18 cellular contexts compared by ENCODE assay signal in genomic region chr3:198028718-198029117, GRCh38.
DNase-seq lines count a peak whose midpoint lies in the region; TF ChIP-seq lines count a peak whose summit lies in the region.
"Had no signal": no experiment of that assay in that cellular context is flagged by ENCODE, and none has a peak within 500 bp of the region (broad histone marks: within the 10 kb centered on the region; RNA-seq: fewer than 3 reads in every experiment).

No MANE protein-coding gene starts in this region.

- peak overlapping the region; percentile 46; the same call in 1 of the 2 replicates for H3K27ac Mint-ChIP-seq in HFFc6
- H3K27ac Mint-ChIP-seq in progenitor cell of endocrine pancreas = no peak overlapping the region
- H3K27ac Mint-ChIP-seq: activated naive CD4-positive, alpha-beta T cell treated with anti-CD3 and anti-CD28 coated beads, Interleukin-2, amount 50 U/mL, for 72 hours; activated T-cell treated with anti-CD3 and anti-CD28 coated beads, Interleukin-2, amount 50 U/mL, for 24 hours had no signal

- no peaks in the 10 kb centered on the region for H3K79me2 ChIP-seq in mesendoderm (ENCODE audit: control insufficient read depth, insufficient read depth, low read length)

- no peak overlapping the region for H3K23ac ChIP-seq in mesendoderm (ENCODE audit: low read length)

- H4K8ac ChIP-seq in mesendoderm (ENCODE audit: low read depth, low read length) = no peak overlapping the region

- in situ Hi-C loops in astrocyte of the spinal cord (cut with HindIII; ENCODE audit: low sequenced_read_pairs) = no loop called here

- H3K9me3 Mint-ChIP-seq in HFFc6 = no peaks in the 10 kb centered on the region
- H3K9me3 Mint-ChIP-seq in progenitor cell of endocrine pancreas (ENCODE audit: low read depth) = no peaks in the 10 kb centered on the region
- H3K9me3 Mint-ChIP-seq: activated naive CD4-positive, alpha-beta T cell treated with anti-CD3 and anti-CD28 coated beads, Interleukin-2, amount 50 U/mL, for 72 hours; activated T-cell treated with anti-CD3 and anti-CD28 coated beads, Interleukin-2, amount 50 U/mL, for 24 hours had no signal

- no peaks in the 10 kb centered on the region for H3K36me3 ChIP-seq in mesendoderm (ENCODE audit: control insufficient read depth, insufficient read depth, low read length)

- no peak overlapping the region for H3K18ac ChIP-seq in mesendoderm (ENCODE audit: low read length)

- no peak overlapping the region for H2BK5ac ChIP-seq in mesendoderm (ENCODE audit: low read length)

- no peaks in the 10 kb centered on the region for H3K4me1 ChIP-seq in mesendoderm (ENCODE audit: control insufficient read depth, low read depth, low read length)
- H3K4me1 ChIP-seq: suprapubic skin had no signal

- peaks cover 15% of the 10 kb centered on the region for H3K4me1 Mint-ChIP-seq in HFFc6 (ENCODE audit: low read depth)
- peaks cover 2% of the 10 kb centered on the region for H3K4me1 Mint-ChIP-seq in progenitor cell of endocrine pancreas (ENCODE audit: low read depth)

- peak; percentile 10 for DNase-seq in AG08395 (ENCODE audit: low spot score)
- DNase-seq in HFFc6 = peak; percentile 18
- peak; percentile 70 for DNase-seq in astrocyte of the spinal cord (ENCODE audit: low read depth, low spot score)
- DNase-seq in fibroblast of villous mesenchyme (ENCODE audit: low read depth) = peak; percentile 65
- DNase-seq in mesendoderm = no peak
- DNase-seq in T-helper 9 cell = no peak
- DNase-seq in stimulated activated CD4-positive, alpha-beta T cell treated with anti-CD3 and anti-CD28 coated beads, Interleukin-4, amount 100 ng/mL, for 1 hour = no peak
- no peak for DNase-seq in progenitor cell of endocrine pancreas (ENCODE audit: low spot score, unreplicated experiment)
- DNase-seq: activated CD4-positive, alpha-beta T cell treated with anti-CD3 and anti-CD28 coated beads, Interleukin-2, amount 50 U/mL, for 4 hours; activated T-cell treated with anti-CD3 and anti-CD28 coated beads, Interleukin-2, amount 50 U/mL, for 24 hours; GF-D8; heart left ventricle; kidney; NCI-H1694 treated with DMSO at 0.1 percent for 48 hours; NCI-H524 had no signal

- no peak overlapping the region for H3K4ac ChIP-seq in mesendoderm (ENCODE audit: low read depth, low read length)

- no peak overlapping the region for H2BK120ac ChIP-seq in mesendoderm (ENCODE audit: low read depth, low read length)

- no CpG with 5 or more reads among the region's 6 CpGs for WGBS in mesendoderm (ENCODE audit: extremely low coverage, insufficient coverage, low lambda C conversion rate)

- no peaks in the 10 kb centered on the region for H3K27me3 ChIP-seq in mesendoderm (ENCODE audit: insufficient read depth, low read length, poor library complexity)
- H3K27me3 ChIP-seq: heart left ventricle, right atrium auricular region, suprapubic skin had no signal

- TF ChIP-seq CTCF in HFFc6 (IDR thresholded peaks at IDR 0.05) = no peak
- no peak for TF ChIP-seq CTCF in astrocyte of the spinal cord (IDR thresholded peaks at IDR 0.05; ENCODE audit: low read depth, low read length)
- TF ChIP-seq CTCF in fibroblast of villous mesenchyme (IDR thresholded peaks at IDR 0.05; ENCODE audit: insufficient read depth, low read depth, low read length) = no peak
- no peak for TF ChIP-seq CTCF in progenitor cell of endocrine pancreas (IDR thresholded peaks at IDR 0.05; ENCODE audit: unreplicated experiment)

- H3K27ac ChIP-seq in mesendoderm (ENCODE audit: low read depth, low read length) = no peak overlapping the region
- H3K27ac ChIP-seq: heart left ventricle, right atrium auricular region, suprapubic skin had no signal

- no peak overlapping the region for H3K4me2 ChIP-seq in mesendoderm (ENCODE audit: low read length)

- H4K5ac ChIP-seq in mesendoderm (ENCODE audit: low read length) = no peak overlapping the region

- H3K4me3 Mint-ChIP-seq in HFFc6 = peak overlapping the region; percentile 25; the same call in 1 of the 2 replicates
- no peak overlapping the region for H3K4me3 Mint-ChIP-seq in progenitor cell of endocrine pancreas (ENCODE audit: low read depth)
- H3K4me3 Mint-ChIP-seq: activated T-cell treated with anti-CD3 and anti-CD28 coated beads, Interleukin-2, amount 50 U/mL, for 24 hours had no signal

- H3K36me3 Mint-ChIP-seq in HFFc6 (ENCODE audit: low read depth) (no peaks in the 10 kb centered on the region; the same call in 1 of the 2 replicates), progenitor cell of endocrine pancreas (ENCODE audit: insufficient read depth) (peaks cover 5% of the 10 kb centered on the region)
- H3K36me3 Mint-ChIP-seq: activated naive CD4-positive, alpha-beta T cell treated with anti-CD3 and anti-CD28 coated beads, Interleukin-2, amount 50 U/mL, for 72 hours had no signal

- no peak overlapping the region for H3K56ac ChIP-seq in mesendoderm (ENCODE audit: low read length)

- H3K79me1 ChIP-seq in mesendoderm (ENCODE audit: low read length) = no peaks in the 10 kb centered on the region

- no peak overlapping the region for H3K4me3 ChIP-seq in astrocyte of the spinal cord (ENCODE audit: low read depth, low read length)
- H3K4me3 ChIP-seq in fibroblast of villous mesenchyme (ENCODE audit: low read depth, low read length) = no peak overlapping the region
- H3K4me3 ChIP-seq in mesendoderm (ENCODE audit: low read length) = no peak overlapping the region
- H3K4me3 ChIP-seq: heart left ventricle, right atrium auricular region, suprapubic skin had no signal

- no peak overlapping the region for H3K9ac ChIP-seq in mesendoderm (ENCODE audit: low read length)

- no peak overlapping the region for H2BK15ac ChIP-seq in mesendoderm (replicated peaks; ENCODE audit: low read depth)

- no peak overlapping the region for H2AK5ac ChIP-seq in mesendoderm (ENCODE audit: low read length)

- H3K27me3 Mint-ChIP-seq in HFFc6 (ENCODE audit: insufficient read depth) = no peaks in the 10 kb centered on the region; the same call in 1 of the 2 replicates
- no peaks in the 10 kb centered on the region for H3K27me3 Mint-ChIP-seq in progenitor cell of endocrine pancreas
- H3K27me3 Mint-ChIP-seq: activated T-cell treated with anti-CD3 and anti-CD28 coated beads, Interleukin-2, amount 50 U/mL, for 24 hours had no signal

Comparison
In these comparisons a context has a peak if more than half of its experiments do, and no peak if none do; other contexts are left out.
1. DNase-seq: peak in AG08395 (single experiment), HFFc6 (single experiment), astrocyte of the spinal cord (single experiment) and fibroblast of villous mesenchyme (single experiment); none in mesendoderm (single experiment), T-helper 9 cell (single experiment), stimulated activated CD4-positive, alpha-beta T cell treated with anti-CD3 and anti-CD28 coated beads, Interleukin-4, amount 100 ng/mL, for 1 hour (single experiment) and progenitor cell of endocrine pancreas (single experiment).